In genomic region chr15:55222588-55222987, GRCh38 we compare ENCODE assay signal across 9 cellular contexts. TPM values are rescaled to one million over a fixed set of nuclear protein-coding genes. Genes with fewer than 3 reads are reported as not detected.
A peak's percentile ranks its signal among the peaks of the same experiment; 100 is the strongest.
DNase-seq lines count a peak whose midpoint lies in the region; ATAC-seq and TF ChIP-seq lines count a peak whose summit lies in the region.
"Had no signal": no experiment of that assay in that cellular context is flagged by ENCODE, and none has a peak within 500 bp of the region (broad histone marks: within the 10 kb centered on the region; RNA-seq: fewer than 3 reads in every experiment).

No MANE protein-coding gene starts in this region.

- TF ChIP-seq EP300 in gastroesophageal sphincter (IDR thresholded peaks at IDR 0.05): no peak

- no peaks in the 10 kb centered on the region for H3K9me3 ChIP-seq in gastroesophageal sphincter
- H3K9me3 ChIP-seq: testis had no signal

- peaks cover 0 to 64% of the 10 kb centered on the region in 2 donors for H3K36me3 ChIP-seq in gastroesophageal sphincter

- no peak overlapping the region for H3K27ac ChIP-seq in gastroesophageal sphincter
- H3K27ac ChIP-seq: testis had no signal

- no peak for TF ChIP-seq CTCF in gastroesophageal sphincter (IDR thresholded peaks at IDR 0.05)

- no peak for TF ChIP-seq POLR2A in gastroesophageal sphincter (IDR thresholded peaks at IDR 0.05)

- H3K4me3 ChIP-seq in gastroesophageal sphincter: no peak overlapping the region
- H3K4me3 ChIP-seq: testis had no signal

- no peaks in the 10 kb centered on the region for H3K27me3 ChIP-seq in gastroesophageal sphincter
- H3K27me3 ChIP-seq: testis had no signal

- peaks cover 0 to 7% (median 0%) of the 10 kb centered on the region in 3 donors for H3K4me1 ChIP-seq in gastroesophageal sphincter
- H3K4me1 ChIP-seq: testis had no signal

- DNase-seq in NAMALWA (ENCODE audit: low spot score) (peak; percentile 35), medulla oblongata (ENCODE audit: extremely low spot score) (peak; percentile 36), hypothalamus (lab: John Stamatoyannopoulos, UW) (no peak), islet precursor cell (no peak), NCI-H1417 (lab: John Stamatoyannopoulos, UW) (no peak)
- DNase-seq: testis had no signal

- ATAC-seq in GM18519 (IDR thresholded peaks at IDR 0.05; ENCODE audit: low FRiP score, unreplicated experiment): peak; percentile 50
- peak; percentile 61 for ATAC-seq in HG02571 (IDR thresholded peaks at IDR 0.05; ENCODE audit: unreplicated experiment)
- ATAC-seq in gastroesophageal sphincter: no peak

RNA-seq across cellular contexts. Expression of gene RSL24D1, which starts 25.8 kb away (rescaled TPM):
- total RNA-seq in gastroesophageal sphincter: 100 to 1,000 TPM in 1 of 4 donors, 10 to 100 TPM in 3; 50.1 to 103 (median 83.9) TPM

Comparison
In these comparisons a context has a peak if more than half of its experiments do, and no peak if none do; other contexts are left out.
1. DNase-seq: peak in NAMALWA (single experiment) and medulla oblongata (single experiment); none in hypothalamus (0 of 51), islet precursor cell (single experiment) and NCI-H1417 (0 of 3).